In genomic region chr1:203761958-203762357, GRCh38 we compare ENCODE assay signal across 6 cellular contexts. TPM values are rescaled to one million over a fixed set of nuclear protein-coding genes. Genes with fewer than 3 reads are reported as not detected.
"Had no signal": no experiment of that assay in that cellular context is flagged by ENCODE, and none has a peak within 500 bp of the region (broad histone marks: within the 10 kb centered on the region; RNA-seq: fewer than 3 reads in every experiment).

No MANE protein-coding gene starts in this region.

RNA-seq across cellular contexts. Expression of gene LAX1, which starts 3.0 kb away (rescaled TPM):
- total RNA-seq: ascending aorta, cardiac muscle cell, LHCN-M2, MCF 10A, NCI-H460, SJCRH30 had no signal
